ENCODE assay signal across 9 cellular contexts in the genomic region with DNA sequence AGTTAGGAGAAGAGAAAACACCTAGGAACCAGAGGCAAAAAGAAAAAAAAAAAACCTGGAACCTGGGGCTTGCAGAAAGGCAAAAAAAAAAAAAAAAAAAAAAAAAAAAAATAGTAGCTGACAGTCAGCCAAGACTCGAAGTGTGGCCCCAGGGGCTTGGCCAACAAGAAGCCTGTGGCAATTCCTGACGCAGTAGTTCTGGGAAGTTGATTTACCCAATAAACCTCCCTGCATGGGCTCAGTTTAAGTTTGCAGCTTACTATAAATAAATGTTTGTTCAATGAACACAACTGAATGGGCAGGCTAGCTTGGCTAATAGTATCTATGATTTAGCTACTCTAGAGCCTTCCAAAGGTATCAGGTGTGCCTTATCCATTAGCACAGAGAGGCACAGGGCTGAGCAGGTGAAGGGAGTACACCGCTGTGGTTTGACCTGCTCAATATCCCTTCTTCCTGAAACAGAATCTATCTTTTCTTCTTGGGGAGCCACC. TPM values are rescaled to one million over a fixed set of nuclear protein-coding genes. Genes with fewer than 3 reads are reported as not detected.
DNase-seq lines count a peak whose midpoint lies in the region; ATAC-seq and TF ChIP-seq lines count a peak whose summit lies in the region.
"Had no signal": no experiment of that assay in that cellular context is flagged by ENCODE, and none has a peak within 500 bp of the region (broad histone marks: within the 10 kb centered on the region; RNA-seq: fewer than 3 reads in every experiment).

No MANE protein-coding gene starts in this region.

- H3K9me3 ChIP-seq in right atrium auricular region (no peaks in the 10 kb centered on the region), suprapubic skin (no peaks in the 10 kb centered on the region)

- TF ChIP-seq CTCF in right atrium auricular region (IDR thresholded peaks at IDR 0.05) (no peak), suprapubic skin (IDR thresholded peaks at IDR 0.05) (no peak), endothelial cell (IDR thresholded peaks at IDR 0.05; ENCODE audit: unreplicated experiment) (no peak)

- ATAC-seq in activated T-cell treated with anti-CD3 and anti-CD28 coated beads, Interleukin-2, amount 50 U/mL, for 4 hours, result no peak
- ATAC-seq in T-cell (replicated peaks in 1 of 4) (no peak), HG02763 (IDR thresholded peaks at IDR 0.05; ENCODE audit: unreplicated experiment) (no peak)
- ATAC-seq: SK-N-SH treated with all-trans-retinoic acid at 6 μM for 48 hours had no signal

- no peak for TF ChIP-seq EP300 in suprapubic skin (IDR thresholded peaks at IDR 0.05)

- no peaks in the 10 kb centered on the region for H3K36me3 ChIP-seq in right atrium auricular region
- H3K36me3 ChIP-seq in suprapubic skin, result no peaks in the 10 kb centered on the region

- TF ChIP-seq POLR2A in suprapubic skin (IDR thresholded peaks at IDR 0.05), result no peak

- H3K4me1 ChIP-seq in right atrium auricular region (peaks cover 0 to 19% of the 10 kb centered on the region in 2 donors), suprapubic skin (peaks cover 34% of the 10 kb centered on the region)

- POLR2A ChIA-PET in T-cell (lab: Charles Lee), result interaction anchor here (0.6 to 0.7 kb wide), 5 partner anchors 16 to 819 kb away, joined by 3 to 8 read pairs (median 5); no protein-coding TSS in a partner anchor

- H3K27me3 ChIP-seq in right atrium auricular region (no peaks in the 10 kb centered on the region), suprapubic skin (no peaks in the 10 kb centered on the region)

- peaks cover 17% of the 10 kb centered on the region for H3K4me1 Mint-ChIP-seq in activated T-cell treated with anti-CD3 and anti-CD28 coated beads, Interleukin-2, amount 50 U/mL, for 24 hours (ENCODE audit: low read depth)
- H3K4me1 Mint-ChIP-seq in activated T-cell treated with anti-CD3 and anti-CD28 coated beads, Interleukin-2, amount 50 U/mL, for 4 hours (ENCODE audit: low read depth), result peaks cover 11% of the 10 kb centered on the region
- H3K4me1 Mint-ChIP-seq in T-cell, result peaks cover 20 to 29% (median 24%) of the 10 kb centered on the region in 3 donors
- H3K4me1 Mint-ChIP-seq in endothelial cell (ENCODE audit: unreplicated experiment), result peaks cover 8% of the 10 kb centered on the region

- H3K27ac Mint-ChIP-seq in activated T-cell treated with anti-CD3 and anti-CD28 coated beads, Interleukin-2, amount 50 U/mL, for 24 hours, result peak overlapping the region; percentile 94
- H3K27ac Mint-ChIP-seq in T-cell, result peak overlapping the region; percentile 89 to 94
- H3K27ac Mint-ChIP-seq in endothelial cell (ENCODE audit: unreplicated experiment), result no peak overlapping the region

- H3K4me3 ChIP-seq in right atrium auricular region (no peak overlapping the region), suprapubic skin (no peak overlapping the region)

- no peak overlapping the region for H3K4me3 Mint-ChIP-seq in activated T-cell treated with anti-CD3 and anti-CD28 coated beads, Interleukin-2, amount 50 U/mL, for 24 hours
- no peak overlapping the region for H3K4me3 Mint-ChIP-seq in activated T-cell treated with anti-CD3 and anti-CD28 coated beads, Interleukin-2, amount 50 U/mL, for 4 hours
- peak overlapping the region in 1 of 3 donors; percentile 50 for H3K4me3 Mint-ChIP-seq in T-cell
- no peak overlapping the region for H3K4me3 Mint-ChIP-seq in endothelial cell (ENCODE audit: unreplicated experiment)

- DNase-seq in activated T-cell treated with anti-CD3 and anti-CD28 coated beads, Interleukin-2, amount 50 U/mL, for 24 hours, result no peak
- no peak for DNase-seq in activated T-cell treated with anti-CD3 and anti-CD28 coated beads, Interleukin-2, amount 50 U/mL, for 4 hours
- DNase-seq in T-cell (no peak), right atrium auricular region (ENCODE audit: low spot score) (peak; percentile 74), suprapubic skin (ENCODE audit: low spot score in 2 of 2) (no peak), endothelial cell (ENCODE audit: low spot score) (no peak), SHP77 (lab: John Stamatoyannopoulos, UW) (no peak)

- H3K27ac ChIP-seq in right atrium auricular region (peak overlapping the region; percentile 66 to 80), suprapubic skin (peak overlapping the region; percentile 11)

- CTCF ChIA-PET in T-cell (lab: Charles Lee), result interaction anchor here (0.6 to 8.9 kb wide), 22 partner anchors 16 to 199 kb away, joined by 3 to 89 read pairs (median 4); a partner anchor contains a TSS

- H3K9me3 Mint-ChIP-seq in activated T-cell treated with anti-CD3 and anti-CD28 coated beads, Interleukin-2, amount 50 U/mL, for 24 hours, result no peaks in the 10 kb centered on the region
- no peaks in the 10 kb centered on the region for H3K9me3 Mint-ChIP-seq in activated T-cell treated with anti-CD3 and anti-CD28 coated beads, Interleukin-2, amount 50 U/mL, for 4 hours
- H3K9me3 Mint-ChIP-seq in T-cell (no peaks in the 10 kb centered on the region), endothelial cell (ENCODE audit: unreplicated experiment) (no peaks in the 10 kb centered on the region)

- no peaks in the 10 kb centered on the region for H3K27me3 Mint-ChIP-seq in activated T-cell treated with anti-CD3 and anti-CD28 coated beads, Interleukin-2, amount 50 U/mL, for 24 hours
- no peaks in the 10 kb centered on the region for H3K27me3 Mint-ChIP-seq in activated T-cell treated with anti-CD3 and anti-CD28 coated beads, Interleukin-2, amount 50 U/mL, for 4 hours (ENCODE audit: low read depth)
- H3K27me3 Mint-ChIP-seq in T-cell (peaks cover 0 to 3% of the 10 kb centered on the region in 2 donors), endothelial cell (ENCODE audit: unreplicated experiment) (no peaks in the 10 kb centered on the region)

- 41% methylated on average over 3 of the region's 3 CpGs for WGBS in suprapubic skin

- H3K36me3 Mint-ChIP-seq in activated T-cell treated with anti-CD3 and anti-CD28 coated beads, Interleukin-2, amount 50 U/mL, for 24 hours (ENCODE audit: low read depth), result no peaks in the 10 kb centered on the region
- no peaks in the 10 kb centered on the region for H3K36me3 Mint-ChIP-seq in activated T-cell treated with anti-CD3 and anti-CD28 coated beads, Interleukin-2, amount 50 U/mL, for 4 hours (ENCODE audit: insufficient read depth)
- H3K36me3 Mint-ChIP-seq in T-cell, result no peaks in the 10 kb centered on the region
- no peaks in the 10 kb centered on the region for H3K36me3 Mint-ChIP-seq in endothelial cell (ENCODE audit: low read depth, unreplicated experiment)

RNA-seq across cellular contexts. Expression of a gene that starts 21.3 kb away (rescaled TPM):
- 10 to 100 TPM; 10.1 to 16.3 (median 12.8) TPM for total RNA-seq in activated T-cell treated with anti-CD3 and anti-CD28 coated beads, Interleukin-2, amount 50 U/mL, for 4 hours
- total RNA-seq in T-cell (10 to 100 TPM; 27.6 to 73.3 (median 56.8) TPM), right atrium auricular region (100 to 1,000 TPM; 151 to 173 TPM), suprapubic skin (100 to 1,000 TPM in 2 of 4 donors, 10 to 100 TPM in 2; 30.9 to 151 (median 80.0) TPM), endothelial cell (ENCODE audit: unreplicated experiment) (27.5 TPM)
